ENCODE assay signal across 9 cellular contexts in the genomic region with DNA sequence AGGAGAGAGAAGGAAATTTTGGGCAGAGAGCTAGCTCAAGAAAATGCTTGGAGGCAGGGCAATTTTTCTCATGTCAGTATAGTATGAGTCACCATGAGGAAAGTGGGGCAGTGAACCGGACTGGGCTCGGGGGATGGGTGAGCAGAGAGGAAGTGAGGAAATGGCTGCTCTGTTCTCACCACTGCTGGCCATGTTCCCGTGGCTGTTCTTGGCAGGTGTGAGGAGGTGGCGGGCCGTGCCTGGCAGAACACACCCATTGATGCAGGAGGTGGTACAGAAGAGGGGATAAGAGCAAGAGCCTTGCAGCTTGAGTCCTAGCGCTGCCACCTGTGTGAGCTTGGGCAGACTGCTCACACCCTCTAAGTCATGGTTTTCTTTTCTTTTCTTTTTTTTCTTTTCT.
A peak's percentile ranks its signal among the peaks of the same experiment; 100 is the strongest.
DNase-seq lines count a peak whose midpoint lies in the region; TF ChIP-seq lines count a peak whose summit lies in the region.
"Had no signal": no experiment of that assay in that cellular context is flagged by ENCODE, and none has a peak within 500 bp of the region (broad histone marks: within the 10 kb centered on the region; RNA-seq: fewer than 3 reads in every experiment).

No MANE protein-coding gene starts in this region.

- peaks cover 25% of the 10 kb centered on the region for H3K4me1 Mint-ChIP-seq in mesothelial cell of epicardium

- H3K9me3 Mint-ChIP-seq in mesothelial cell of epicardium: no peaks in the 10 kb centered on the region

- no peak overlapping the region for H3K4me3 ChIP-seq in dorsolateral prefrontal cortex
- H3K4me3 ChIP-seq: SK-N-MC had no signal

- DNase-seq in EH (ENCODE audit: low read depth): peak; percentile 96
- DNase-seq in HCEC 1CT: peak; percentile 63
- peak; percentile 45 for DNase-seq in NCI-H774 (lab: John Stamatoyannopoulos, UW)
- peak; percentile 3 to 83 (median 50) for DNase-seq in dorsolateral prefrontal cortex
- no peak for DNase-seq in mesothelial cell of epicardium (ENCODE audit: low spot score in 2 of 2, unreplicated experiment in 2 of 2)
- DNase-seq in activated gamma-delta T cell (lab: John Stamatoyannopoulos, UW): no peak
- DNase-seq in cerebellar cortex (ENCODE audit: low spot score): no peak
- no peak for DNase-seq in iPS-NIHi11 (ENCODE audit: low spot score)

- H3K27ac ChIP-seq in dorsolateral prefrontal cortex: no peak overlapping the region
- H3K27ac ChIP-seq: SK-N-MC had no signal

- H3K4me3 Mint-ChIP-seq in mesothelial cell of epicardium: no peak overlapping the region

- H3K27me3 ChIP-seq in dorsolateral prefrontal cortex: peaks cover 0 to 6% (median 0%) of the 10 kb centered on the region in 45 donors

- TF ChIP-seq CTCF in dorsolateral prefrontal cortex (IDR thresholded peaks at IDR 0.05 in 54 of 56, conservative IDR thresholded peaks at IDR 0.05 in 2 of 56; ENCODE audit: low read depth in 1 of 56, partially characterized antibody in 56 of 56) (no peak), mesothelial cell of epicardium (IDR thresholded peaks at IDR 0.05; ENCODE audit: unreplicated experiment) (no peak)

- intact Hi-C loops in dorsolateral prefrontal cortex (cut with DNase I): no loop called here

- H3K36me3 Mint-ChIP-seq in mesothelial cell of epicardium: no peaks in the 10 kb centered on the region

- H3K27me3 Mint-ChIP-seq in mesothelial cell of epicardium (ENCODE audit: low read depth): no peaks in the 10 kb centered on the region

- H3K27ac Mint-ChIP-seq in mesothelial cell of epicardium: peak overlapping the region; percentile 6

Comparison
In these comparisons a context has a peak if more than half of its experiments do, and no peak if none do; other contexts are left out.
1. DNase-seq: peak in EH (single experiment), HCEC 1CT (single experiment), NCI-H774 (single experiment) and dorsolateral prefrontal cortex (10 of 10); none in mesothelial cell of epicardium (0 of 2), activated gamma-delta T cell (single experiment), cerebellar cortex (single experiment) and iPS-NIHi11 (single experiment).